8 cellular contexts compared by ENCODE assay signal in the genomic region with DNA sequence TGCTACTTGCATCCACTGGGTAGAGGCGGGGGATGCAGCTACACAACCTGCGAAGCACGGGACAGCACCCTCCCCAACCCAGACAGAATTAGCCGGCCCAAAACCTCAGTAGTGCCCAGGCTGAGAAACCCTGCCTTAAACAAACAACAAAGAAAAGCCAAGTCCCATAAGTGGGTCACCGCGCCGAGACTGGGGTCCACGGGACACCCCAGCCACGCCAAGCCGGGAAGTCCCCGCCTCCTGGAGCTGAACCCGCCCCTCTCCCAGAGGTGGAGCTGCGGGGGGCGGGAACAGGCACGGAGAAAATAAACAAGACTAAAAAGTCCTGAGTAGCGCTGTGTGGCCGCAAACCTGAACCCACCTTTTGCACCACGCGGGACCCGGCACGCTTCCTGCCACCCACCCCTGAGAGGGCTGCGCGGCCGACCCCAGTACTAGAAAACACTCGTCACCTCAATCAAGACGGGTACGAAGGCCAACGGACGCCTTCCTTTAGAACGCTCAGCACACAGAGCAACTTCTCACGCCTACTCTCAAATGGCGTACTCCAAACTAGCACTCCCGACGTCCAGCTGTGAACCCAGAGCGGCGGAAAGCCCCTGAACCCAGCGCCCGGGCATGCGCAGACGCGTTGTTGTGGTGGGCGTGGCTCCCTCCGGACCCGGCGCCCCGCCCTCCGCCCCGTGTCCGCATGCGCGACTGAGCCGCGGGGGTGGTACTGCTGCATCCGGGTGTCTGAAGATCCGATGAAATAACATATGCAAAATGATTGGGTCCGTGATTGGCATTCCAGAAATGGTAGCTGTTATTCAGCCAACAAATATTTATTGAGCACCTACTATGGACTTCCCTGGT. TPM values are rescaled to one million over a fixed set of nuclear protein-coding genes. Genes with fewer than 3 reads are reported as not detected.
DNase-seq lines count a peak whose midpoint lies in the region; ATAC-seq and TF ChIP-seq lines count a peak whose summit lies in the region.
"Not testable (repeated sequence)": the region's sequence is repeated elsewhere in the genome, so short reads cannot be mapped to it uniquely, and the experiment has no call there.

No MANE protein-coding gene starts in this region.

- intact Hi-C loops in esophagus muscularis mucosa (cut with DNase I): not testable (repeated sequence)

- peaks cover 0 to 15% (median 11%) of the 10 kb centered on the region in 4 donors for H3K4me1 ChIP-seq in esophagus muscularis mucosa

- not testable (repeated sequence) for H3K36me3 ChIP-seq in H7 (replicated peaks; ENCODE audit: control insufficient read depth, insufficient read depth, low read length); KOPT-K1 (ENCODE audit: insufficient read depth, low read length); esophagus muscularis mucosa

- TF ChIP-seq CTCF in esophagus muscularis mucosa (IDR thresholded peaks at IDR 0.05); nephron (IDR thresholded peaks at IDR 0.05; ENCODE audit: unreplicated experiment in 3 of 3): not testable (repeated sequence)

- peak overlapping the region; percentile 64 to 86 (median 64) for H3K27ac Mint-ChIP-seq in nephron
- peak overlapping the region; percentile 91 for H3K27ac Mint-ChIP-seq in stimulated activated effector memory CD8-positive, alpha-beta T cell treated with anti-CD3 and anti-CD28 coated beads, Interleukin-12 subunit alpha, Interleukin-12 subunit beta, amount 100 ng/mL, for 72 hours

- not testable (repeated sequence) for H3K27me3 Mint-ChIP-seq in nephron (ENCODE audit: low read depth)

- H3K9me3 Mint-ChIP-seq in nephron; stimulated activated effector memory CD8-positive, alpha-beta T cell treated with anti-CD3 and anti-CD28 coated beads, Interleukin-12 subunit alpha, Interleukin-12 subunit beta, amount 100 ng/mL, for 72 hours: not testable (repeated sequence)

- H3K9me3 ChIP-seq in KOPT-K1 (ENCODE audit: insufficient read depth, low read length, poor library complexity, severe bottlenecking); esophagus muscularis mucosa: not testable (repeated sequence)

- peak overlapping the region; percentile 77 to 86 (median 85) for H3K4me3 Mint-ChIP-seq in nephron
- peak overlapping the region; percentile 78 for H3K4me3 Mint-ChIP-seq in stimulated activated effector memory CD8-positive, alpha-beta T cell treated with anti-CD3 and anti-CD28 coated beads, Interleukin-12 subunit alpha, Interleukin-12 subunit beta, amount 100 ng/mL, for 72 hours

- H3K27me3 ChIP-seq in H7 (ENCODE audit: control insufficient read depth, insufficient read depth, low read length); esophagus muscularis mucosa: not testable (repeated sequence)

- H3K27ac ChIP-seq in KOPT-K1 (ENCODE audit: low read depth, low read length, poor library complexity, severe bottlenecking): peak overlapping the region; percentile 46
- H3K27ac ChIP-seq in esophagus muscularis mucosa (replicated peaks in 1 of 4): peak overlapping the region; percentile 60 to 88 (median 81)

- H3K4me1 Mint-ChIP-seq in nephron; stimulated activated effector memory CD8-positive, alpha-beta T cell treated with anti-CD3 and anti-CD28 coated beads, Interleukin-12 subunit alpha, Interleukin-12 subunit beta, amount 100 ng/mL, for 72 hours: not testable (repeated sequence)

- H3K4me3 ChIP-seq in H7 (ENCODE audit: insufficient read depth, low read depth, low read length) (peak overlapping the region; percentile 49), esophagus muscularis mucosa (peak overlapping the region; percentile 60 to 64 (median 62))

- DNase-seq in Daoy (ENCODE audit: low read depth) (peak; percentile 83), H7 (peak; percentile 57), esophagus muscularis mucosa (ENCODE audit: extremely low spot score) (peak; percentile 94)
- DNase-seq in activated T-helper 1 cell treated with anti-CD3 and anti-CD28 coated beads, Interleukin-2, amount 50 U/mL, for 16 hours (ENCODE audit: low read depth in 1 of 2, low spot score in 1 of 2): peak; percentile 65 to 88
- DNase-seq in stimulated activated effector memory CD8-positive, alpha-beta T cell treated with anti-CD3 and anti-CD28 coated beads, Interleukin-12 subunit alpha, Interleukin-12 subunit beta, amount 100 ng/mL, for 72 hours (ENCODE audit: low spot score in 2 of 2): peak; percentile 95 to 98

- not testable (repeated sequence) for TF ChIP-seq EP300 in esophagus muscularis mucosa (IDR thresholded peaks at IDR 0.05)

- peak; percentile 66 for TF ChIP-seq POLR2A in Raji (IDR thresholded peaks at IDR 0.05; ENCODE audit: insufficient read depth, low read depth, low read length)
- not testable (repeated sequence) for TF ChIP-seq POLR2A in esophagus muscularis mucosa (IDR thresholded peaks at IDR 0.05; ENCODE audit: low read depth)

- H3K36me3 Mint-ChIP-seq in nephron (ENCODE audit: low read depth): peaks cover 13% of the 10 kb centered on the region
- peaks cover 10% of the 10 kb centered on the region for H3K36me3 Mint-ChIP-seq in stimulated activated effector memory CD8-positive, alpha-beta T cell treated with anti-CD3 and anti-CD28 coated beads, Interleukin-12 subunit alpha, Interleukin-12 subunit beta, amount 100 ng/mL, for 72 hours

- under 1% methylated on average over 32 of the region's 56 CpGs for WGBS in esophagus muscularis mucosa

- peak; percentile 88 for ATAC-seq in stimulated activated effector memory CD8-positive, alpha-beta T cell treated with anti-CD3 and anti-CD28 coated beads, Interleukin-12 subunit alpha, Interleukin-12 subunit beta, amount 100 ng/mL, for 72 hours

RNA-seq across cellular contexts. Expression of gene RHD, which starts 4.8 kb away (rescaled TPM):
- not detected in 2 replicates for total RNA-seq in Daoy (2014; rRNA removed; shearing (Covaris generic))
- 0.10 and 0.30 TPM in 2 replicates for total RNA-seq in H7 (2014; rRNA removed; shearing (Covaris generic))
- total RNA-seq in esophagus muscularis mucosa: not detected

RNA-seq across cellular contexts. Expression of gene RSRP1, which starts 20.3 kb away (rescaled TPM):
- 39.2 and 50.6 TPM in 2 replicates for total RNA-seq in Daoy (2014; rRNA removed; shearing (Covaris generic))
- total RNA-seq in H7 (2014; rRNA removed; shearing (Covaris generic)): 62.4 and 92.4 TPM in 2 replicates
- 10 to 100 TPM; 33.7 to 75.2 (median 52.5) TPM for total RNA-seq in esophagus muscularis mucosa

RNA-seq across cellular contexts. Expression of gene SYF2, which starts 35.2 kb away (rescaled TPM):
- 58.2 and 95.6 TPM in 2 replicates for total RNA-seq in Daoy (2014; rRNA removed; shearing (Covaris generic))
- 36.6 and 58.4 TPM in 2 replicates for total RNA-seq in H7 (2014; rRNA removed; shearing (Covaris generic))
- total RNA-seq in esophagus muscularis mucosa: 10 to 100 TPM; 56.9 to 76.7 (median 65.2) TPM

Comparison
In these comparisons a context has a peak if more than half of its experiments do, and no peak if none do; other contexts are left out.
1. Peak in every context shown above with its lines: DNase-seq, ATAC-seq, H3K4me3 ChIP-seq and H3K27ac ChIP-seq.